Comparison of ENCODE assay signal across 18 cellular contexts in genomic region chr1:184859381-184860105, GRCh38.
A peak's percentile ranks its signal among the peaks of the same experiment; 100 is the strongest.
DNase-seq lines count a peak whose midpoint lies in the region; ATAC-seq and TF ChIP-seq lines count a peak whose summit lies in the region.
"Had no signal": no experiment of that assay in that cellular context is flagged by ENCODE, and none has a peak within 500 bp of the region (broad histone marks: within the 10 kb centered on the region; RNA-seq: fewer than 3 reads in every experiment).

No MANE protein-coding gene starts in this region.

- H3K4me1 Mint-ChIP-seq in IgD-negative memory B cell, result peaks cover 7 to 23% (median 19%) of the 10 kb centered on the region in 3 donors
- peaks cover 36% of the 10 kb centered on the region for H3K4me1 Mint-ChIP-seq in endodermal cell

- H3K27ac ChIP-seq in thoracic aorta (peak overlapping the region; percentile 15 to 47), endodermal cell (ENCODE audit: low read depth, low read length) (no peak overlapping the region)
- H3K27ac ChIP-seq: spleen had no signal

- ATAC-seq in activated CD4-positive, CD25-positive, alpha-beta regulatory T cell treated with anti-CD3 and anti-CD28 coated beads, Interleukin-2, amount 50 U/mL, for 24 hours, result peak; percentile 21 to 24
- ATAC-seq in HG02884 (IDR thresholded peaks at IDR 0.05; ENCODE audit: unreplicated experiment) (peak; percentile 63), thoracic aorta (ENCODE audit: insufficient number of reproducible peaks, low FRiP score, low read depth) (no peak)
- ATAC-seq: CD8-positive, alpha-beta T cell had no signal

- no peak overlapping the region for H3K9ac ChIP-seq in endodermal cell (ENCODE audit: extremely low read depth, low read length, poor library complexity, severe bottlenecking)

- DNase-seq in activated CD4-positive, CD25-positive, alpha-beta regulatory T cell (lab: John Stamatoyannopoulos, UW), result no peak
- DNase-seq in thoracic aorta (ENCODE audit: low spot score) (no peak), T1000 (lab: John Stamatoyannopoulos, UW) (no peak), endodermal cell (no peak), NCI-H1092 (lab: John Stamatoyannopoulos, UW) (no peak)
- DNase-seq: activated CD4-positive, alpha-beta T cell treated with anti-CD3 and anti-CD28 coated beads, Interleukin-2, amount 50 U/mL, for 48 hours; CD8-positive, alpha-beta T cell; effector CD8-positive, alpha-beta T cell; mammary epithelial cell; NCI-H1694 treated with DMSO at 0.1 percent for 48 hours; NCI-H524 treated with DMSO at 0.1 percent for 48 hours; occipital lobe; spleen had no signal

- H3K4me3 Mint-ChIP-seq in IgD-negative memory B cell (peak overlapping the region in 3 of 4 donors; percentile 15 to 44 (median 30)), endodermal cell (no peak overlapping the region)
- H3K4me3 Mint-ChIP-seq: activated T-helper 1 cell treated with anti-CD3 and anti-CD28 coated beads, Interleukin-12 subunit alpha, Interleukin-12 subunit beta, Interleukin-2, Interleukin-4 antibody, amounts not matched to agents 30 ng/mL and 10 ng/mL and 1 ng/mL, durations not matched to agents 14 hours and 24 hours and 36 hours; CD8-positive, alpha-beta T cell; T-helper 1 cell treated with Interleukin-12 subunit alpha and Interleukin-12 subunit beta and Interleukin-4 antibody, amounts not matched to agents 30 μg/mL and 1 μg/mL, for 36 hours had no signal

- H3K27me3 ChIP-seq in thoracic aorta (replicated peaks; ENCODE audit: insufficient read depth), result no peaks in the 10 kb centered on the region
- no peaks in the 10 kb centered on the region for H3K27me3 ChIP-seq in endodermal cell (ENCODE audit: control insufficient read depth, insufficient read depth, low read length, poor library complexity, severe bottlenecking)
- H3K27me3 ChIP-seq: spleen had no signal

- H3K9me3 Mint-ChIP-seq in IgD-negative memory B cell (no peaks in the 10 kb centered on the region), endodermal cell (no peaks in the 10 kb centered on the region)
- H3K9me3 Mint-ChIP-seq: activated T-helper 1 cell treated with anti-CD3 and anti-CD28 coated beads, Interleukin-12 subunit alpha, Interleukin-12 subunit beta, Interleukin-2, Interleukin-4 antibody, amounts not matched to agents 30 ng/mL and 10 ng/mL and 1 ng/mL, durations not matched to agents 14 hours and 24 hours and 36 hours; CD8-positive, alpha-beta T cell; T-helper 1 cell treated with Interleukin-12 subunit alpha and Interleukin-12 subunit beta and Interleukin-4 antibody, amounts not matched to agents 30 μg/mL and 1 μg/mL, for 36 hours had no signal

- H3K4me1 ChIP-seq in thoracic aorta (ENCODE audit: control insufficient read depth in 1 of 2, low read depth in 2 of 2), result peaks cover 16 to 50% of the 10 kb centered on the region in 2 donors
- H3K4me1 ChIP-seq in endodermal cell (ENCODE audit: control insufficient read depth, insufficient read depth, low read length), result peaks cover 8% of the 10 kb centered on the region

- H3K9me3 ChIP-seq in thoracic aorta (no peaks in the 10 kb centered on the region), endodermal cell (ENCODE audit: control insufficient read depth, low read length) (no peaks in the 10 kb centered on the region)
- H3K9me3 ChIP-seq: spleen had no signal

- H3K4me3 ChIP-seq in thoracic aorta (no peak overlapping the region), endodermal cell (ENCODE audit: low read length) (no peak overlapping the region)
- H3K4me3 ChIP-seq: spleen had no signal

- WGBS in endodermal cell (ENCODE audit: insufficient coverage in 1 of 2, insufficient read length in 1 of 2), 2 experiments, result 93 to 98% methylated on average over 4 to 5 of the region's 5 CpGs

- peak overlapping the region; percentile 10 to 82 (median 62) for H3K27ac Mint-ChIP-seq in IgD-negative memory B cell
- H3K27ac Mint-ChIP-seq in endodermal cell, result no peak overlapping the region
- H3K27ac Mint-ChIP-seq: activated T-helper 1 cell treated with anti-CD3 and anti-CD28 coated beads, Interleukin-12 subunit alpha, Interleukin-12 subunit beta, Interleukin-2, Interleukin-4 antibody, amounts not matched to agents 30 ng/mL and 10 ng/mL and 1 ng/mL, durations not matched to agents 14 hours and 24 hours and 36 hours; CD8-positive, alpha-beta T cell; T-helper 1 cell treated with Interleukin-12 subunit alpha and Interleukin-12 subunit beta and Interleukin-4 antibody, amounts not matched to agents 30 μg/mL and 1 μg/mL, for 36 hours had no signal

- H3K36me3 ChIP-seq in thoracic aorta, result peaks cover 4% of the 10 kb centered on the region
- H3K36me3 ChIP-seq in endodermal cell (ENCODE audit: control insufficient read depth, insufficient read depth, low read length), result no peaks in the 10 kb centered on the region
- H3K36me3 ChIP-seq: spleen had no signal

- H3K27me3 Mint-ChIP-seq in IgD-negative memory B cell, result no peaks in the 10 kb centered on the region
- no peaks in the 10 kb centered on the region for H3K27me3 Mint-ChIP-seq in endodermal cell (ENCODE audit: insufficient read depth)

- TF ChIP-seq CTCF in thoracic aorta (IDR thresholded peaks at IDR 0.05), result no peak
- no peak for TF ChIP-seq CTCF in endodermal cell (conservative IDR thresholded peaks at IDR 0.05)

- H3K36me3 Mint-ChIP-seq in IgD-negative memory B cell (no peaks in the 10 kb centered on the region), endodermal cell (ENCODE audit: low read depth) (no peaks in the 10 kb centered on the region)
- H3K36me3 Mint-ChIP-seq: CD8-positive, alpha-beta T cell had no signal
